Comparison of ENCODE assay signal across 1 cellular context in genomic region chr2:241041557-241042158, GRCh38.
TF ChIP-seq lines count a peak whose summit lies in the region.

No MANE protein-coding gene starts in this region.

TF ChIP-seq in GM12878, 131 proteins besides CTCF, POLR2A, EP300 and RAD21 (continued from another document and continues in another):
- 0 out of 2 replicates have a peak, but pooled peaks have one; percentile 26 for TF ChIP-seq NKRF (conservative IDR thresholded peaks at IDR 0.05)
- peak; percentile 41; the same call in 1 of the 2 replicates for TF ChIP-seq MEF2A (IDR thresholded peaks at IDR 0.05; ENCODE audit: insufficient read depth, low read depth, low read length)
- no peak; the same call in 1 of the 2 replicates for TF ChIP-seq GABPA (IDR thresholded peaks at IDR 0.05; ENCODE audit: low read depth)
- 0 out of 2 replicates have a peak, but pooled peaks have one; percentile 23 for TF ChIP-seq TAF1 (IDR thresholded peaks at IDR 0.05; ENCODE audit: borderline replicate concordance, low read depth, low read length)
- 0 out of 2 replicates have a peak, but pooled peaks have one; percentile 35 for TF ChIP-seq RCOR1 (conservative IDR thresholded peaks at IDR 0.05; ENCODE audit: low read depth, low read length)
- TF ChIP-seq DPF2 (IDR thresholded peaks at IDR 0.05) = peak; percentile 86
- no peak for TF ChIP-seq KDM1A (IDR thresholded peaks at IDR 0.05; ENCODE audit: borderline replicate concordance)
- no peak for TF ChIP-seq STAT1 (conservative IDR thresholded peaks at IDR 0.05)
- no peak for TF ChIP-seq SUZ12 (IDR thresholded peaks at IDR 0.05; ENCODE audit: unreplicated experiment)
- no peak for TF ChIP-seq CEBPB (IDR thresholded peaks at IDR 0.05; ENCODE audit: borderline replicate concordance in 1 of 2, low read depth in 2 of 2, low read length in 2 of 2)
- TF ChIP-seq ZBTB40 (IDR thresholded peaks at IDR 0.05; ENCODE audit: borderline replicate concordance) = peak; percentile 39; the same call in 1 of the 2 replicates
- TF ChIP-seq REST (IDR thresholded peaks at IDR 0.05; ENCODE audit: low read depth, low read length) = no peak
- TF ChIP-seq ATF2 (IDR thresholded peaks at IDR 0.05; ENCODE audit: low read length) = no peak
- 0 out of 2 replicates have a peak, but pooled peaks have one; percentile 45 for TF ChIP-seq SMARCA5 (IDR thresholded peaks at IDR 0.05)
- TF ChIP-seq ZZZ3 (IDR thresholded peaks at IDR 0.05; ENCODE audit: control insufficient read depth, insufficient read length, low read depth) = no peak
- no peak for TF ChIP-seq FOS (IDR thresholded peaks at IDR 0.05; ENCODE audit: borderline replicate concordance, extremely low read depth, insufficient read length)
- TF ChIP-seq MYC (IDR thresholded peaks at IDR 0.05; ENCODE audit: insufficient read depth, insufficient read length, insufficient replicate concordance, low read length, severe bottlenecking) = no peak
- TF ChIP-seq EZH2 (IDR thresholded peaks at IDR 0.05; ENCODE audit: borderline replicate concordance, control insufficient read depth, low read depth, low read length) = no peak
- no peak for TF ChIP-seq SMAD5 (IDR thresholded peaks at IDR 0.05; ENCODE audit: low read depth)
- 0 out of 2 replicates have a peak, but pooled peaks have one; percentile 58 for TF ChIP-seq POLR2AphosphoS5 (IDR thresholded peaks at IDR 0.05; ENCODE audit: low read length)
- no peak for TF ChIP-seq NR2C2 (IDR thresholded peaks at IDR 0.05; ENCODE audit: borderline replicate concordance, control insufficient read depth, insufficient read length, low read depth)
- TF ChIP-seq WRNIP1 (IDR thresholded peaks at IDR 0.05; ENCODE audit: borderline replicate concordance, low read depth, low read length) = 0 out of 2 replicates have a peak, but pooled peaks have one; percentile 36
- TF ChIP-seq SMC3 (IDR thresholded peaks at IDR 0.05; ENCODE audit: borderline replicate concordance, low read length) = no peak
- no peak for TF ChIP-seq NFXL1 (IDR thresholded peaks at IDR 0.05; ENCODE audit: borderline replicate concordance)
- TF ChIP-seq SP1 (IDR thresholded peaks at IDR 0.05; ENCODE audit: low read depth, low read length) = peak; percentile 54
- TF ChIP-seq CBX3 (IDR thresholded peaks at IDR 0.05; ENCODE audit: borderline replicate concordance, low read depth) = no peak
- TF ChIP-seq ATF3 (IDR thresholded peaks at IDR 0.05; ENCODE audit: borderline replicate concordance, extremely low read depth, low read depth, low read length) = no peak
- peak; percentile 53 for TF ChIP-seq IRF4 (IDR thresholded peaks at IDR 0.05; ENCODE audit: low read depth, low read length)
- no peak for TF ChIP-seq HDAC6 (IDR thresholded peaks at IDR 0.05; ENCODE audit: unreplicated experiment)
- TF ChIP-seq SIX5 (IDR thresholded peaks at IDR 0.05; ENCODE audit: low read depth, low read length, severe bottlenecking) = no peak
- no peak for TF ChIP-seq POLR2AphosphoS2 (IDR thresholded peaks at IDR 0.05; ENCODE audit: low read depth, low read length)
- TF ChIP-seq HSF1 (IDR thresholded peaks at IDR 0.05; ENCODE audit: low read depth, low read length) = no peak
- no peak for TF ChIP-seq IRF3 (IDR thresholded peaks at IDR 0.05)
- TF ChIP-seq PAX5 (IDR thresholded peaks at IDR 0.05; ENCODE audit: borderline replicate concordance, low read depth, low read length) = no peak
- TF ChIP-seq NRF1 (conservative IDR thresholded peaks at IDR 0.05; ENCODE audit: low read depth, low read length) = no peak
- TF ChIP-seq ELK1 (IDR thresholded peaks at IDR 0.05; ENCODE audit: low read depth, low read length) = no peak; the same call in 1 of the 2 replicates
- no peak for TF ChIP-seq EGR1 (IDR thresholded peaks at IDR 0.05; ENCODE audit: borderline replicate concordance in 1 of 2, low read depth in 2 of 2, low read length in 2 of 2)
- no peak; the same call in 1 of the 2 replicates for TF ChIP-seq ZNF207 (IDR thresholded peaks at IDR 0.05; ENCODE audit: borderline replicate concordance)
- TF ChIP-seq SKIL (IDR thresholded peaks at IDR 0.05; ENCODE audit: low read depth, poor library complexity, severe bottlenecking) = peak; percentile 90
- peak; percentile 48 for TF ChIP-seq RELA (IDR thresholded peaks at IDR 0.05; ENCODE audit: borderline replicate concordance, partially characterized antibody)
- peak; percentile 91 for TF ChIP-seq ATF7 (IDR thresholded peaks at IDR 0.05; ENCODE audit: low read depth)
- TF ChIP-seq CHD1 (IDR thresholded peaks at IDR 0.05; ENCODE audit: low read depth, low read length) = no peak
- peak; percentile 44; the same call in 1 of the 2 replicates for TF ChIP-seq TCF12 (IDR thresholded peaks at IDR 0.05; ENCODE audit: low read depth, low read length)
- TF ChIP-seq YY1 (IDR thresholded peaks at IDR 0.05; ENCODE audit: low read depth, low read length) = peak; percentile 37; the same call in 1 of the 2 replicates
- peak; percentile 84 for TF ChIP-seq FOXK2 (IDR thresholded peaks at IDR 0.05)
- no peak for TF ChIP-seq ETV6 (conservative IDR thresholded peaks at IDR 0.05 in 1 of 2, IDR thresholded peaks at IDR 0.05 in 1 of 2; ENCODE audit: borderline replicate concordance in 1 of 2, low read depth in 1 of 2)
- TF ChIP-seq IKZF2 (IDR thresholded peaks at IDR 0.05) = peak; percentile 74 to 79; a peak in 3 of 4 replicates
